Comparison of ENCODE assay signal across 14 cellular contexts in the genomic region with DNA sequence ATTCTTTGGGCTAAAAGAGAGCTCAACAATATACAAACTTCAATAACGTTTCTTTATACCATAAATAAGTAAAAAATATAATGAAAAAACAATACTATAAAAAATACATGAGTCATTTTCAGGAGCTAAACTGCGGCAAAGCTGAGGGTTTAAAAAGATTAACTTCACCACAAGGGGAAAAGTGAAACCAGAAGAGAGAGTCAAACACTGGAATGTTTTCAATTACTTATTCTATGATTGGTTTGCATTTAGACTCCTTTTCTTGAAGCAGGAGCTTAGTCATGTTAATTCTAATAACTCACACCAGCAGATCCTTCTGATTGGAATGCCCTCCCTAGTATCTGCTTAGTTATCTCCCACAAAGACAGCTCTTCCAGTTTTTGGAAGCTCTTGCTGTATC.
A peak's percentile ranks its signal among the peaks of the same experiment; 100 is the strongest.
DNase-seq lines count a peak whose midpoint lies in the region; ATAC-seq and TF ChIP-seq lines count a peak whose summit lies in the region.
"Had no signal": no experiment of that assay in that cellular context is flagged by ENCODE, and none has a peak within 500 bp of the region (broad histone marks: within the 10 kb centered on the region; RNA-seq: fewer than 3 reads in every experiment).

No MANE protein-coding gene starts in this region.

- peak overlapping the region; percentile 66 for H3K27ac ChIP-seq in ACC112 (ENCODE audit: low read depth, low read length)
- no peak overlapping the region for H3K27ac ChIP-seq in caudate nucleus (ENCODE audit: low read depth, low read length)
- H3K27ac ChIP-seq: cardiac muscle cell had no signal

- ATAC-seq in GM21360 (IDR thresholded peaks at IDR 0.05; ENCODE audit: unreplicated experiment) (no peak), GM19463 (IDR thresholded peaks at IDR 0.05; ENCODE audit: unreplicated experiment) (no peak)
- ATAC-seq: stimulated activated naive B cell treated with anti-CD40 and anti-IgM and Interleukin-4, amounts not matched to agents 10 μg/mL and 1 μg/mL and 100 μg/mL, for 72 hours had no signal

- no peaks in the 10 kb centered on the region for H3K36me3 ChIP-seq in ACC112 (ENCODE audit: insufficient read depth, low read length)
- H3K36me3 ChIP-seq: cardiac muscle cell had no signal

- no peak for TF ChIP-seq CTCF in astrocyte of the cerebellum (IDR thresholded peaks at IDR 0.05; ENCODE audit: low read depth, low read length, missing control alignments)

- peaks cover 14% of the 10 kb centered on the region for H3K4me1 ChIP-seq in ACC112 (ENCODE audit: control insufficient read depth, insufficient read depth, low read length, unreplicated experiment)

- in situ Hi-C loops in astrocyte of the cerebellum (cut with HindIII; ENCODE audit: low sequenced_read_pairs), result no loop called here

- no peaks in the 10 kb centered on the region for H3K79me2 ChIP-seq in ACC112 (ENCODE audit: control insufficient read depth, insufficient read depth, low read length, unreplicated experiment)

- DNase-seq in HPDE6-E6E7 (ENCODE audit: extremely low spot score) (peak; percentile 29), astrocyte of the cerebellum (ENCODE audit: low read depth) (peak; percentile 72), hepatic stellate cell (ENCODE audit: low spot score) (peak; percentile 38), NCI-H1930 (lab: John Stamatoyannopoulos, UW) (no peak), caudate nucleus (lab: John Stamatoyannopoulos, UW) (no peak)
- DNase-seq: C1 segment of cervical spinal cord; head of caudate nucleus; NCI-H2171; stimulated activated CD4-positive, alpha-beta T cell treated with anti-CD3 and anti-CD28 coated beads, Interleukin-15, amount 100 ng/mL, for 24 hours; stimulated activated naive B cell treated with anti-CD40 and anti-IgM and Interleukin-4, amounts not matched to agents 10 μg/mL and 1 μg/mL and 100 μg/mL, for 72 hours had no signal

- peak overlapping the region; percentile 97 for H2AFZ ChIP-seq in ACC112 (ENCODE audit: low read length, unreplicated experiment)

- peak overlapping the region; percentile 67 for H3K4me3 ChIP-seq in ACC112 (ENCODE audit: low read depth, low read length)
- H3K4me3 ChIP-seq in astrocyte of the cerebellum (ENCODE audit: low read depth, low read length), result no peak overlapping the region
- H3K4me3 ChIP-seq: cardiac muscle cell had no signal

- H3K27me3 ChIP-seq in ACC112 (ENCODE audit: insufficient read depth, low read length), result no peaks in the 10 kb centered on the region
- H3K27me3 ChIP-seq: cardiac muscle cell had no signal

Comparison
In these comparisons a context has a peak if more than half of its experiments do, and no peak if none do; other contexts are left out.
1. DNase-seq: peak in HPDE6-E6E7 (single experiment), astrocyte of the cerebellum (single experiment) and hepatic stellate cell (single experiment); none in NCI-H1930 (0 of 2) and caudate nucleus (0 of 61).